Comparison of ENCODE assay signal across 6 cellular contexts in the genomic region with DNA sequence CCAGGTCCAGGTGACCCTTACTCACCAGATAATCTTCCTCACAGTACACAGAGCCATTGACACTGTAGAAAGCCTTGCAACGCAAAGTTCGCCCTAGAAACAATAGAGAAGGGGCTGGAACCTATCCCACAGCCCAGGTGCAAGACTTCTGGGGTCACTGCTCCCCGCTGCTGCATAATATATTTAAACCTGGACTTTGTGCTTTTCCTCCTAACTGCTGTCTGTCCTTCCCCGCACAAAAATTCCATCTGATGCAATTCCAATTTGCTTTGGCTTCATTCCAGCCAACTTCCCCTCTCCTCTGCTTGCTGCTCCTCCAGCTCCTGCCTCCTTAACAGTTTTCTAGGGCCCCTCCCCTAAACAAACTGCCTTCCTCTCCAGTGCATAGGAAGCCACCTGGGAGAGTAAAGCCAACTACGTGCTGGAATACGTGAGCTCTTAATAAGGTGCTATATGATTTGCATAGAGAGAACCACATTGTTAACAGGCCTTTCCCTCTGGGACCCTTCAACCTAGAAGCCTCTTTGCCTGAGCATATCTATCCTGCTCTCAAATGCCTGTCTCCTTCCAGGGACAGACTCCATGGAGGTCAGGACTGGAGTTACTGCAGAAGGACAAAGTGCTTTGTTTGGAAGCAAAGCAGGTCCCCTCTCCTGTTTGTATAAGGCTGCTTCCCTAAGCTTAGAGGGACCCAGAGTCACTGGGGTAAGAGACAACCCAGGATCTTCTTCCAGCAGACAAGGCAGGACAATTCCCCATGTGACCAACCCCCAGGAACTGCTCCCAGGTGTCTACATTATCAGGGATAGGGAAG. TPM values are rescaled to one million over a fixed set of nuclear protein-coding genes. Genes with fewer than 3 reads are reported as not detected.
DNase-seq lines count a peak whose midpoint lies in the region; ATAC-seq and TF ChIP-seq lines count a peak whose summit lies in the region.

No MANE protein-coding gene starts in this region.

- TF ChIP-seq POLR2A in Peyer's patch (IDR thresholded peaks at IDR 0.05): no peak

- TF ChIP-seq CTCF in Peyer's patch (IDR thresholded peaks at IDR 0.05): no peak

- no peaks in the 10 kb centered on the region for H3K36me3 ChIP-seq in Peyer's patch

- H3K4me3 ChIP-seq in Peyer's patch: no peak overlapping the region

- peak; percentile 89 for DNase-seq in Caki2 (ENCODE audit: low read depth)
- no peak for DNase-seq in Peyer's patch
- DNase-seq in left kidney (ENCODE audit: low read depth, low spot score): peak; percentile 50
- no peak for DNase-seq in posterior cingulate gyrus

- in situ Hi-C loops in Caki2 (cut with HindIII; ENCODE audit: low pct_unique_long_range_greater_than_20kb, low sequenced_read_pairs): no loop called here

- no peak for ATAC-seq in HG03439 (IDR thresholded peaks at IDR 0.05; ENCODE audit: unreplicated experiment)
- no peak for ATAC-seq in HG03354 (IDR thresholded peaks at IDR 0.05; ENCODE audit: poor library complexity, severe bottlenecking, unreplicated experiment)

- intact Hi-C loops in posterior cingulate gyrus (cut with DNase I): no loop called here

- H3K27me3 ChIP-seq in Peyer's patch: no peaks in the 10 kb centered on the region

- H3K4me1 ChIP-seq in Peyer's patch: peaks cover 0 to 47% (median 19%) of the 10 kb centered on the region in 4 donors

- H3K9me3 ChIP-seq in Peyer's patch: no peaks in the 10 kb centered on the region

- peak overlapping the region in 3 of 4 donors; percentile 22 to 57 (median 37) for H3K27ac ChIP-seq in Peyer's patch

RNA-seq across cellular contexts. Expression of gene AJUBA, which starts 5.5 kb away (rescaled TPM):
- 109 and 119 TPM in 2 replicates for total RNA-seq in Caki2 (2014; rRNA removed; shearing (Covaris generic); ENCODE audit: low replicate concordance)
- total RNA-seq in Peyer's patch: 1 to 10 TPM in 3 of 4 donors, under 1 TPM in 1; 0.70 to 3.3 (median 2.4) TPM

RNA-seq across cellular contexts. Expression of gene HAUS4, which starts 19.9 kb away (rescaled TPM):
- 120 and 155 TPM in 2 replicates for total RNA-seq in Caki2 (2014; rRNA removed; shearing (Covaris generic); ENCODE audit: low replicate concordance)
- 100 to 1,000 TPM in 1 of 4 donors, 10 to 100 TPM in 3; 73.4 to 105 (median 83.5) TPM for total RNA-seq in Peyer's patch

RNA-seq across cellular contexts. Expression of gene C14orf93, which starts 33.1 kb away (rescaled TPM):
- total RNA-seq in Caki2 (2014; rRNA removed; shearing (Covaris generic); ENCODE audit: low replicate concordance): 5.5 and 21.9 TPM in 2 replicates
- 10 to 100 TPM; 11.0 to 34.4 (median 19.8) TPM for total RNA-seq in Peyer's patch

RNA-seq across cellular contexts. Expression of gene PRMT5, which starts 47.7 kb away (rescaled TPM):
- 92.8 and 171 TPM in 2 replicates for total RNA-seq in Caki2 (2014; rRNA removed; shearing (Covaris generic); ENCODE audit: low replicate concordance)
- 10 to 100 TPM; 20.5 to 41.3 (median 26.6) TPM for total RNA-seq in Peyer's patch

RNA-seq across cellular contexts. Expression of gene PSMB5, which starts 57.9 kb away (rescaled TPM):
- 225 and 270 TPM in 2 replicates for total RNA-seq in Caki2 (2014; rRNA removed; shearing (Covaris generic); ENCODE audit: low replicate concordance)
- 100 to 1,000 TPM in 1 of 4 donors, 10 to 100 TPM in 3; 49.6 to 116 (median 68.8) TPM for total RNA-seq in Peyer's patch

Comparison
In these comparisons a context has a peak if more than half of its experiments do, and no peak if none do; other contexts are left out.
1. DNase-seq: peak in Caki2 (single experiment) and left kidney (single experiment); none in Peyer's patch (0 of 3) and posterior cingulate gyrus (0 of 10).
2. RNA of gene AJUBA, which starts 5.5 kb away (total RNA-seq): 109 to 119 TPM in Caki2; 0.70 to 3.3 TPM in Peyer's patch; every median in the first group is over 10 times any median in the second.